18 cellular contexts compared by ENCODE assay signal in the genomic region with DNA sequence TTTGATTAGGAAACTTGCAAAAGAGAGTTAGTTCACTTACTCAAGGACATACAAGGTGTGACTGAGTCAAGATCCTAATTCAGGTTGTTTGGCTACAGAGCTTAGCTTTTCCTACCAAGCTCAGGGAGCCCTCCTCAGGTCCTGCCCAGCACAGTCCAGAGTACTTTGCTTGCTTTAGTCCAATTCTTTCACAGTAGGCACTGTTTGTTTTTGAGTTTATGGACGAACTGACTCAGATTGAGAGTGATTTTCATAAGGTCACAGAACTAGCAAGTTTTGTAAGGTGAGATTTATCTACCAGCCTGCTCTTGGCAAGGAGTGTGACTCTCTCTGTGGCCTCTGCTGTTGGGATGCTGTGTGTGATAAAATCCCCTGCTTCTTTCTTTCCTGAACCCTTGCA.
A peak's percentile ranks its signal among the peaks of the same experiment; 100 is the strongest.
DNase-seq lines count a peak whose midpoint lies in the region; ATAC-seq and TF ChIP-seq lines count a peak whose summit lies in the region.
"Had no signal": no experiment of that assay in that cellular context is flagged by ENCODE, and none has a peak within 500 bp of the region (broad histone marks: within the 10 kb centered on the region; RNA-seq: fewer than 3 reads in every experiment).

No MANE protein-coding gene starts in this region.

- H3K27ac ChIP-seq in PC-3 (ENCODE audit: low read length), result peak overlapping the region; percentile 97
- peak overlapping the region; percentile 70 for H3K27ac ChIP-seq in epithelial cell of prostate
- H3K27ac ChIP-seq: brain microvascular endothelial cell, KMS-11 had no signal

- peak overlapping the region; percentile 82 for H3K9ac ChIP-seq in PC-3 (ENCODE audit: low read length)
- H3K9ac ChIP-seq: KMS-11 had no signal

- no peaks in the 10 kb centered on the region for H3K27me3 ChIP-seq in PC-3 (ENCODE audit: low read length)
- H3K27me3 ChIP-seq: brain microvascular endothelial cell had no signal

- no peak for TF ChIP-seq CTCF in Calu3 (IDR thresholded peaks at IDR 0.05; ENCODE audit: unreplicated experiment)
- peak; percentile 50 for TF ChIP-seq CTCF in PC-3 (conservative IDR thresholded peaks at IDR 0.05; ENCODE audit: low read depth, low read length)
- peak; percentile 18 for TF ChIP-seq CTCF in osteocyte (IDR thresholded peaks at IDR 0.05)

- no peaks in the 10 kb centered on the region for H3K9me3 ChIP-seq in PC-3 (ENCODE audit: low read length)

- H3K9me3 Mint-ChIP-seq in Calu3 (ENCODE audit: low read depth, unreplicated experiment) (peaks cover 4% of the 10 kb centered on the region), osteocyte (ENCODE audit: unreplicated experiment) (no peaks in the 10 kb centered on the region)

- H3K4me1 ChIP-seq in PC-3 (ENCODE audit: insufficient read depth, low read length), result peaks cover 43% of the 10 kb centered on the region

- H3K27ac Mint-ChIP-seq in Calu3 (ENCODE audit: unreplicated experiment) (peak overlapping the region; percentile 67), osteocyte (ENCODE audit: unreplicated experiment) (peak overlapping the region; percentile 50)
- H3K27ac Mint-ChIP-seq: activated naive CD8-positive, alpha-beta T cell; progenitor cell of endocrine pancreas had no signal

- no TSS peak for BruUV-seq in Calu3 (replicated peaks; lab: Mats Ljungman, UMichigan)
- no TSS peak for BruUV-seq in PC-3 (replicated peaks; lab: Mats Ljungman, UMichigan)

- H3K4me2 ChIP-seq in PC-3 (ENCODE audit: low read length), result peak overlapping the region; percentile 73
- H3K4me2 ChIP-seq: KMS-11 had no signal

- intact Hi-C loops in Calu3 (cut with micrococcal nuclease; ENCODE audit: unreplicated experiment), result loop anchor here (2.0 kb wide), 1 partner anchor 73 kb away; no protein-coding TSS in a partner anchor
- intact Hi-C loops in PC-3 (cut with micrococcal nuclease), result loop anchor here (1.0 to 10.0 kb wide), 14 partner anchors 21 to 605 kb away; partner anchors contain the start of gene PTPRM

- no peaks in the 10 kb centered on the region for H3K36me3 ChIP-seq in PC-3 (ENCODE audit: low read depth, low read length)
- H3K36me3 ChIP-seq: brain microvascular endothelial cell had no signal

- POLR2A ChIA-PET in PC-3 (lab: Charles Lee; ENCODE audit: unreplicated experiment), result interaction anchor here (0.5 to 0.6 kb wide), 3 partner anchors 103 to 1522 kb away, joined by 3 to 9 read pairs (median 3); partner anchors contain the start of gene PTPRM

- no peak overlapping the region for H2AFZ ChIP-seq in PC-3 (ENCODE audit: low read length)

- H3K4me1 Mint-ChIP-seq in Calu3 (ENCODE audit: low read depth, unreplicated experiment), result peaks cover 36% of the 10 kb centered on the region
- peaks cover 40% of the 10 kb centered on the region for H3K4me1 Mint-ChIP-seq in osteocyte (ENCODE audit: unreplicated experiment)

- H3K79me2 ChIP-seq in PC-3 (ENCODE audit: low read length), result peaks cover 12% of the 10 kb centered on the region; the same call in 1 of the 2 replicates

- H3K9me2 ChIP-seq in PC-3 (replicated peaks; ENCODE audit: low read length), result no peaks in the 10 kb centered on the region

- no peaks in the 10 kb centered on the region for H4K20me1 ChIP-seq in PC-3 (ENCODE audit: low read length)

- H3F3A ChIP-seq in PC-3 (ENCODE audit: low read length, unreplicated experiment), result peaks cover 6% of the 10 kb centered on the region

- H3K36me3 Mint-ChIP-seq in Calu3 (ENCODE audit: insufficient read depth, unreplicated experiment) (no peaks in the 10 kb centered on the region), osteocyte (ENCODE audit: unreplicated experiment) (no peaks in the 10 kb centered on the region)
- H3K36me3 Mint-ChIP-seq: activated naive CD8-positive, alpha-beta T cell had no signal

- H3K27me3 Mint-ChIP-seq in Calu3 (ENCODE audit: unreplicated experiment), result no peaks in the 10 kb centered on the region
- no peaks in the 10 kb centered on the region for H3K27me3 Mint-ChIP-seq in osteocyte (ENCODE audit: unreplicated experiment)
- H3K27me3 Mint-ChIP-seq: activated naive CD8-positive, alpha-beta T cell had no signal

- ATAC-seq in PC-3, result peak; percentile 83
- no peak for ATAC-seq in GM19351 (IDR thresholded peaks at IDR 0.05; ENCODE audit: unreplicated experiment)
- no peak for ATAC-seq in HG03175 (IDR thresholded peaks at IDR 0.05; ENCODE audit: unreplicated experiment)

- no peak overlapping the region for H3K4me3 Mint-ChIP-seq in Calu3 (ENCODE audit: low read depth, unreplicated experiment)
- no peak overlapping the region for H3K4me3 Mint-ChIP-seq in osteocyte (ENCODE audit: unreplicated experiment)
- H3K4me3 Mint-ChIP-seq: activated naive CD8-positive, alpha-beta T cell had no signal

- CTCF ChIA-PET in Calu3 (lab: Charles Lee) (interaction anchor here (1.5 to 1.8 kb wide), 3 partner anchors 31 to 88 kb away, joined by 4 to 7 read pairs (median 4); no protein-coding TSS in a partner anchor), PC-3 (lab: Charles Lee) (interaction anchor here (1.0 to 2.3 kb wide), 5 partner anchors 69 to 310 kb away, joined by 3 to 17 read pairs (median 3); partner anchors contain the start of gene PTPRM)

- H3K4me3 ChIP-seq in PC-3 (ENCODE audit: low read length), result peak overlapping the region; percentile 25; the same call in 1 of the 2 replicates

- no peak for DNase-seq in Calu3
- DNase-seq in PC-3, result peak; percentile 91
- no peak for DNase-seq in epithelial cell of prostate (ENCODE audit: low read depth, low spot score)
- no peak for DNase-seq in osteocyte (ENCODE audit: extremely low spot score, unreplicated experiment)
- no peak for DNase-seq in NCI-H2081 treated with DMSO at 0.1 percent for 48 hours (lab: John Stamatoyannopoulos, UW)
- no peak for DNase-seq in activated CD4-positive, alpha-beta T cell treated with anti-CD3 and anti-CD28 coated beads, Interleukin-2, amount 50 U/mL, for 1 hour
- DNase-seq: activated CD4-positive, alpha-beta T cell treated with anti-CD3 and anti-CD28 coated beads for 4 hours; activated T-cell treated with anti-CD3 and anti-CD28 coated beads for 4 hours; brain microvascular endothelial cell; COR-L47; GF-D8; NCI-H1417 treated with DMSO at 0.1 percent for 48 hours; NCI-H446 treated with DMSO at 0.1 percent for 48 hours had no signal
